In the genomic region with DNA sequence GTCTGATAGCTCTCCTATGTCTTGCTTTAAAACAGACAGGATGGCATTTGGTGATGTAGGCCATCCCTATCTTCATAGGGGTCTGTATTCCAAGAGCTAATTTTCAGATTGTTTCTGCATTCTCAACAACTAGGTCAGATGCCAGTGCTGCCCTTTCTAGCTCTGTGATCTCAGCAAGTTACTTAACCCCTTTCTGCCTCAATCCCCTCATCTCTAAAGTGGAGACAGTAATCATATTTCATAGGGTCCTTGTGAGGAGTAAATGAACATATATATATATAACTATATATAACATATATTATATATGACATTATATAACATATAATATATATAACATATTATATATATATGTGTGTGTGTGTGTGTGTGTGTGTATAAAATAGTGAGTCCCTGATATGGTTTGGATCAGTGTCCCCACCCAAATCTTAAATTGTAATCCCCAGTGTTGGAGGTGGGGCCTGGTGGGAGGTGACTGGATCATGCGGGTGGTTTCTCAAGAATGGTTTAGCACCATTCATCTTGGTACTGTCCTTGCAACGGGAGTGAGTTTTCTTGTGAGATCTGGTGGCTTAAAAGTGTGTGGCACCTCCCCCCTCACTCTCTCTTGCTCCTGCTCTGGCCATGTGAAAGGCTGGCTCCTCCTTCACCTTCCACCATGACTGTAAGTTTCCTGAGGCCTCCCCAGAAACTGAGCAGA, we compare ENCODE assay signal across 9 cellular contexts. TPM values are rescaled to one million over a fixed set of nuclear protein-coding genes. Genes with fewer than 3 reads are reported as not detected.
DNase-seq lines count a peak whose midpoint lies in the region; ATAC-seq and TF ChIP-seq lines count a peak whose summit lies in the region.
"Had no signal": no experiment of that assay in that cellular context is flagged by ENCODE, and none has a peak within 500 bp of the region (broad histone marks: within the 10 kb centered on the region; RNA-seq: fewer than 3 reads in every experiment).

No MANE protein-coding gene starts in this region.

- TF ChIP-seq CTCF in C4-2B (conservative IDR thresholded peaks at IDR 0.05) (no peak), ascending aorta (IDR thresholded peaks at IDR 0.05) (no peak), left ventricle myocardium inferior (IDR thresholded peaks at IDR 0.05; ENCODE audit: borderline replicate concordance) (no peak), sigmoid colon (IDR thresholded peaks at IDR 0.05) (no peak)

- H3K27me3 ChIP-seq in ascending aorta (no peaks in the 10 kb centered on the region), left ventricle myocardium inferior (ENCODE audit: low read depth) (no peaks in the 10 kb centered on the region), sigmoid colon (no peaks in the 10 kb centered on the region)

- DNase-seq in ascending aorta (ENCODE audit: low spot score in 2 of 2) (peak in 1 of 2 donors; percentile 60), left ventricle myocardium inferior (no peak), sigmoid colon (no peak), NCI-H2171 (lab: John Stamatoyannopoulos, UW) (no peak), NCI-H146 (lab: John Stamatoyannopoulos, UW) (no peak)
- DNase-seq: NCI-H187 treated with DMSO at 0.1 percent for 48 hours had no signal

- ATAC-seq in GM21786 (IDR thresholded peaks at IDR 0.05; ENCODE audit: unreplicated experiment) (no peak), GM19397 (IDR thresholded peaks at IDR 0.05; ENCODE audit: unreplicated experiment) (no peak)

- no peak for TF ChIP-seq POLR2A in sigmoid colon (IDR thresholded peaks at IDR 0.05)

- H3K4me1 ChIP-seq in ascending aorta (peaks cover 35 to 71% of the 10 kb centered on the region in 2 donors), left ventricle myocardium inferior (peaks cover 100% of the 10 kb centered on the region), sigmoid colon (peaks cover 0 to 52% (median 37%) of the 10 kb centered on the region in 4 donors)

- 89 to 93% methylated on average over 2 of the region's 2 CpGs for WGBS in sigmoid colon, 2 donors

- no peak for TF ChIP-seq EP300 in sigmoid colon (IDR thresholded peaks at IDR 0.05)

- no peaks in the 10 kb centered on the region for H3K36me3 ChIP-seq in ascending aorta
- no peaks in the 10 kb centered on the region for H3K36me3 ChIP-seq in left ventricle myocardium inferior
- H3K36me3 ChIP-seq in sigmoid colon, result no peaks in the 10 kb centered on the region

- H3K27ac ChIP-seq in C4-2B, result peak overlapping the region; percentile 49; the same call in 1 of the 2 replicates
- H3K27ac ChIP-seq in ascending aorta, result peak overlapping the region; percentile 96
- peak overlapping the region; percentile 91 for H3K27ac ChIP-seq in left ventricle myocardium inferior (replicated peaks)
- peak overlapping the region; percentile 56 to 78 (median 70) for H3K27ac ChIP-seq in sigmoid colon

- H3K9me3 ChIP-seq in ascending aorta, result no peaks in the 10 kb centered on the region
- H3K9me3 ChIP-seq in left ventricle myocardium inferior (replicated peaks), result no peaks in the 10 kb centered on the region
- H3K9me3 ChIP-seq in sigmoid colon, result no peaks in the 10 kb centered on the region

- H3K4me3 ChIP-seq in ascending aorta (peak overlapping the region in 1 of 2 donors; percentile 16), left ventricle myocardium inferior (peak overlapping the region; percentile 19), sigmoid colon (no peak overlapping the region)

- intact Hi-C loops in ascending aorta (cut with DNase I), result loop anchor here (2.0 to 5.0 kb wide), 3 partner anchors 52 to 390 kb away; a partner anchor contains a TSS
- intact Hi-C loops in left ventricle myocardium inferior (cut with micrococcal nuclease), result no loop called here
- intact Hi-C loops in sigmoid colon (cut with DNase I), result loop anchor here (5.0 kb wide), 1 partner anchor 45 kb away; a partner anchor contains a TSS

RNA-seq across cellular contexts. Expression of a gene that starts 45.2 kb away (rescaled TPM):
- total RNA-seq in ascending aorta (53.9 TPM), left ventricle myocardium inferior (127 TPM), sigmoid colon (10 to 100 TPM in 1 of 4 donors, 1 to 10 TPM in 3; 7.8 to 11.6 (median 8.8) TPM)
- 10 to 100 TPM in 1 of 3 donors, 1 to 10 TPM in 2; 2.4 to 15.7 (median 7.6) TPM for polyA plus RNA-seq in sigmoid colon
